8 cellular contexts compared by ENCODE assay signal in the genomic region with DNA sequence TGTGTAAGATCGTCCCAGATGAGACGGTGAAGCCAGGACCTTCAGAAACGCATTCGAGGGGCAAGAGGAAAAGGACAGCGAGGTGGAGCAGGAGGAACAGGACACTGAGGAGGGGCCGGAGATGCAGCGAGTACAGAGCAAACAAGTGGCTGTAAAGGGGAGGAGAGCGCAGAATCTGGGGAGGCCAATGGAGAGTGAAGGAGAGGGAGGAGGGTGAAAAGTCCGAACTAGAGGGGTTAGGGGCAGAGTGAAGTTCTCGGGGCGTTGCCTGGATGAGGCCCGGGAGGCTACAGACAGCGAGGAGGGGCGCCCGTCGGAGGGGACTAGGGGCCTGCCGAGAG. TPM values are rescaled to one million over a fixed set of nuclear protein-coding genes. Genes with fewer than 3 reads are reported as not detected.
DNase-seq lines count a peak whose midpoint lies in the region; ATAC-seq, FAIRE-seq and TF ChIP-seq lines count a peak whose summit lies in the region.

No MANE protein-coding gene starts in this region.

- DNase-seq in HL-60 (ENCODE audit: low read depth in 1 of 2, low spot score in 1 of 2) (no peak), body of pancreas (no peak), mesenchymal stem cell (no peak), urothelium cell line (ENCODE audit: low spot score) (no peak), HCEC 1CT (no peak), GM10266 (ENCODE audit: extremely low spot score) (no peak)

- H3K79me1 ChIP-seq in mesenchymal stem cell (replicated peaks; ENCODE audit: low read length, poor library complexity, severe bottlenecking): peaks cover 14% of the 10 kb centered on the region

- no peak for TF ChIP-seq POLR2A in body of pancreas (IDR thresholded peaks at IDR 0.05)

- no peak overlapping the region for H3K4ac ChIP-seq in mesenchymal stem cell (ENCODE audit: low read depth in 1 of 2, low read length in 2 of 2)

- H3K14ac ChIP-seq in mesenchymal stem cell (ENCODE audit: low read length in 2 of 2): no peak overlapping the region

- peak overlapping the region; percentile 75 for H3K4me3 ChIP-seq in ACC112 (ENCODE audit: low read depth, low read length)
- peak overlapping the region; percentile 56 for H3K4me3 ChIP-seq in HL-60 (replicated peaks; ENCODE audit: insufficient read depth, low read length)
- no peak overlapping the region for H3K4me3 ChIP-seq in body of pancreas
- peak overlapping the region; percentile 61 to 72 for H3K4me3 ChIP-seq in mesenchymal stem cell (ENCODE audit: insufficient read depth in 1 of 2, low read depth in 1 of 2, low read length in 2 of 2)

- no peak overlapping the region for H4K91ac ChIP-seq in mesenchymal stem cell (ENCODE audit: low read length)

- ATAC-seq in body of pancreas: peak; percentile 15
- no peak for ATAC-seq in GM19467 (IDR thresholded peaks at IDR 0.05; ENCODE audit: unreplicated experiment)

- H2AFZ ChIP-seq in ACC112 (ENCODE audit: low read length, unreplicated experiment): peak overlapping the region; percentile 25
- H2AFZ ChIP-seq in mesenchymal stem cell (ENCODE audit: low read depth, low read length): peak overlapping the region; percentile 74

- H3K9ac ChIP-seq in mesenchymal stem cell (ENCODE audit: low read length): no peak overlapping the region

- H2BK15ac ChIP-seq in mesenchymal stem cell (ENCODE audit: low read depth, poor library complexity, severe bottlenecking): no peak overlapping the region

- H2BK120ac ChIP-seq in mesenchymal stem cell (ENCODE audit: low read depth, low read length): no peak overlapping the region

- no peaks in the 10 kb centered on the region for H3K79me2 ChIP-seq in ACC112 (ENCODE audit: control insufficient read depth, insufficient read depth, low read length, unreplicated experiment)

- no peaks in the 10 kb centered on the region for H3K27me3 ChIP-seq in ACC112 (ENCODE audit: insufficient read depth, low read length)
- no peaks in the 10 kb centered on the region for H3K27me3 ChIP-seq in HL-60 (ENCODE audit: insufficient read depth, poor library complexity, severe bottlenecking)
- no peaks in the 10 kb centered on the region for H3K27me3 ChIP-seq in body of pancreas
- H3K27me3 ChIP-seq in mesenchymal stem cell (ENCODE audit: control insufficient read depth in 1 of 2, insufficient read depth in 1 of 2, low read length in 2 of 2): peaks cover 15 to 32% of the 10 kb centered on the region in 2 experiments

- peak overlapping the region; percentile 23 to 57 for H3K18ac ChIP-seq in mesenchymal stem cell (ENCODE audit: low read depth in 1 of 2, low read length in 2 of 2)

- TF ChIP-seq CTCF in HL-60 (IDR thresholded peaks at IDR 0.05; ENCODE audit: insufficient read depth, low read length) (no peak), body of pancreas (IDR thresholded peaks at IDR 0.05) (no peak), GM10266 (IDR thresholded peaks at IDR 0.05; ENCODE audit: control insufficient read depth, insufficient read depth, low read depth, missing control alignments) (no peak)

- H3K36me3 ChIP-seq in ACC112 (ENCODE audit: insufficient read depth, low read length) (no peaks in the 10 kb centered on the region), body of pancreas (replicated peaks in 1 of 2; ENCODE audit: insufficient read depth in 1 of 2, low read depth in 2 of 2) (no peaks in the 10 kb centered on the region), mesenchymal stem cell (ENCODE audit: control insufficient read depth in 1 of 2, insufficient read depth in 2 of 2, low read depth in 1 of 2, low read length in 2 of 2) (peaks cover 6% of the 10 kb centered on the region in 2 experiments)

- FAIRE-seq in urothelium cell line (lab: Jason Lieb, UNC): no peak

- peak overlapping the region; percentile 74 for H3K4me2 ChIP-seq in mesenchymal stem cell (ENCODE audit: low read length, poor library complexity, severe bottlenecking)

- no peak overlapping the region for H2BK12ac ChIP-seq in mesenchymal stem cell (ENCODE audit: low read length in 2 of 2)

- H4K8ac ChIP-seq in mesenchymal stem cell (ENCODE audit: low read length): peak overlapping the region; percentile 1

- H3K4me1 ChIP-seq in ACC112 (ENCODE audit: control insufficient read depth, insufficient read depth, low read length, unreplicated experiment) (peaks cover 4% of the 10 kb centered on the region), body of pancreas (peaks cover 16% of the 10 kb centered on the region), mesenchymal stem cell (ENCODE audit: control insufficient read depth, insufficient read depth, low read depth, low read length) (peaks cover 23% of the 10 kb centered on the region)

- WGBS in body of pancreas, 2 donors: 22 to 23% methylated on average over 17 of the region's 17 CpGs
- WGBS in mesenchymal stem cell: 34% methylated on average over 17 of the region's 17 CpGs

- intact Hi-C loops in body of pancreas (cut with DNase I): no loop called here

- H2BK5ac ChIP-seq in mesenchymal stem cell (ENCODE audit: low read depth, low read length, poor library complexity, severe bottlenecking): no peak overlapping the region

- H3K27ac ChIP-seq in ACC112 (ENCODE audit: low read depth, low read length): no peak overlapping the region
- no peak overlapping the region for H3K27ac ChIP-seq in HL-60 (replicated peaks)
- no peak overlapping the region for H3K27ac ChIP-seq in body of pancreas
- no peak overlapping the region for H3K27ac ChIP-seq in mesenchymal stem cell (ENCODE audit: low read length, poor library complexity, severe bottlenecking)

- H2AK5ac ChIP-seq in mesenchymal stem cell (ENCODE audit: low read length, severe bottlenecking): no peak overlapping the region

- H3K9me3 ChIP-seq in body of pancreas (no peaks in the 10 kb centered on the region), mesenchymal stem cell (ENCODE audit: control insufficient read depth, low read length) (no peaks in the 10 kb centered on the region)

- no peak overlapping the region for H3K23ac ChIP-seq in mesenchymal stem cell (ENCODE audit: low read length in 2 of 2)

RNA-seq across cellular contexts. Expression of a gene that starts 8.8 kb away (rescaled TPM):
- 10 to 100 TPM; 44.9 to 94.9 TPM for total RNA-seq in body of pancreas
- 30.8 TPM for polyA plus RNA-seq in mesenchymal stem cell (2013, experiment 1 of 2)
- 29.5 TPM for polyA plus RNA-seq in mesenchymal stem cell (2013, experiment 2 of 2)

RNA-seq across cellular contexts. Expression of a gene that starts 14.9 kb away (rescaled TPM):
- 100 to 1,000 TPM in 1 of 2 donors, 10 to 100 TPM in 1; 47.5 to 115 TPM for total RNA-seq in body of pancreas
- 27.4 TPM for polyA plus RNA-seq in mesenchymal stem cell (2013, experiment 1 of 2)
- 27.8 TPM for polyA plus RNA-seq in mesenchymal stem cell (2013, experiment 2 of 2)

RNA-seq across cellular contexts. Expression of a gene that starts 24.4 kb away (rescaled TPM):
- under 1 TPM in 1 of 2 donors, not detected in 1; 0.52 TPM for total RNA-seq in body of pancreas
- 0.18 TPM for polyA plus RNA-seq in mesenchymal stem cell (2013, experiment 1 of 2)
- 0.11 TPM for polyA plus RNA-seq in mesenchymal stem cell (2013, experiment 2 of 2)

RNA-seq across cellular contexts. Expression of a gene that starts 27.2 kb away (rescaled TPM):
- 10 to 100 TPM; 45.7 to 63.0 TPM for total RNA-seq in body of pancreas
- 13.7 TPM for polyA plus RNA-seq in mesenchymal stem cell (2013, experiment 1 of 2)
- 13.9 TPM for polyA plus RNA-seq in mesenchymal stem cell (2013, experiment 2 of 2)

Comparison
In these comparisons a context has a peak if more than half of its experiments do, and no peak if none do; other contexts are left out.
1. H3K4me3 ChIP-seq: peak in ACC112 (single experiment), HL-60 (single experiment) and mesenchymal stem cell (2 of 2); none in body of pancreas (0 of 2).